In the genomic region with DNA sequence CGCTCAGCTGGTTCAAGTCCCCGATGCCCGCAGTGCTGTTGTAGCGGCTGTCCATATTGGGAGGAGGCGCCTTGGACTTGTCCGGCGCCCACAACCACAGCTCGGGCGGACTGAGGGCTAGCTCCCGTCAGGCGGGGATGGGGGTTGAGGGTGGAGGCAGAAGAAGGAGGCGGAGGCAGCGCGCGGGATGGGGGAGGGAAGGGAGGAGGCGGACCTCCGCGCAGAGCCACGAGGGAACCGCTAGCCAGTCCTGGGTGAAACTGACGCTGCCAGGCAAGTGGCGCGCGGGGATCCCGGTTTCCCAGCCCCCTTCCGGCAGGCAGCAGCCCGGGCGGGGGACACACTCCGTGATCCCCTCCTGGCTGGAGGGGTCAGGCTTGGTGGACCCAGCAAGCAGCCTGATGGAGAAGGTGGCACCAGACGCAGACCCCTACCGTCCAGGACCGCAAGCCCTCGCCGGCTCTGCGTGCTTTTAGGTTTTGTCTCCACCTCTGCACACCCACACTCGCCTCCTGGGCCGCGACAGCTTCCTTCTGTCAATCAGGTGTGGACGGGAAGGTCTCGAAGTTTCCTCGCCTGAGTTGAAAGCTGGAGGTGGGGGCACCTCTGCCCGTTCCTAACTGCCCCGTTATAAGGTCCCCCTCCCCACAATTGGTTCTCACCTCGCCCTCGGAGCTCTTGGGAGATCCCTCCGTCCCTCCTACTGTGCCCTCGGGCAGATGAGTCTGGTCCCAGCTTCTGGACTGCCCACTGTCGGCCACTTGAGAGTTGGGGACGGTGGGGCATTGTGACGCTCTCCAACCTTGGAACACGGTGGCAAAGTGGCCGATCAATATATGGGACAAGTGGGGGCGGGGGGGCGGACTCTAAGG, we compare ENCODE assay signal across 8 cellular contexts. TPM values are rescaled to one million over a fixed set of nuclear protein-coding genes. Genes with fewer than 3 reads are reported as not detected.
DNase-seq lines count a peak whose midpoint lies in the region; ATAC-seq lines count a peak whose summit lies in the region.

A gene (minus strand): TSS at position 112 of the 872 bp plus-strand sequence. CDS start 57 bp downstream, at position 55.

- H3K9me3 Mint-ChIP-seq in activated naive CD4-positive, alpha-beta T cell treated with anti-CD3 and anti-CD28 coated beads, Interleukin-2, amount 50 U/mL, for 72 hours: peaks cover 0 to 5% of the 10 kb centered on the region in 2 donors

- DNase-seq in NCI-H2081 (lab: John Stamatoyannopoulos, UW) (peak; percentile 3 to 12), NCI-H2081 treated with DMSO at 0.1 percent for 48 hours (lab: John Stamatoyannopoulos, UW) (no peak), SHP77 (lab: John Stamatoyannopoulos, UW) (peak; percentile 56 to 61), glomerular endothelial cell (ENCODE audit: extremely low read depth, low read depth, low spot score) (no peak), nucleus accumbens (lab: John Stamatoyannopoulos, UW) (peak in 52 of 56 donors; percentile 16 to 79 (median 50)), ureter (ENCODE audit: low spot score) (peak; percentile 87)
- DNase-seq in activated naive CD4-positive, alpha-beta T cell treated with anti-CD3 and anti-CD28 coated beads, Interleukin-2, amount 50 U/mL, for 72 hours (ENCODE audit: low spot score in 2 of 2): peak; percentile 54 to 62

- peaks cover 5 to 9% of the 10 kb centered on the region in 2 donors for H3K36me3 Mint-ChIP-seq in activated naive CD4-positive, alpha-beta T cell treated with anti-CD3 and anti-CD28 coated beads, Interleukin-2, amount 50 U/mL, for 72 hours

- ATAC-seq in HG03064 (IDR thresholded peaks at IDR 0.05; ENCODE audit: low read depth, unreplicated experiment): peak; percentile 45
- peak; percentile 53 to 59 for ATAC-seq in activated naive CD4-positive, alpha-beta T cell treated with anti-CD3 and anti-CD28 coated beads, Interleukin-2, amount 50 U/mL, for 72 hours

- peak within 1 kb of the TSS; percentile 89 for H3K27ac Mint-ChIP-seq in activated naive CD4-positive, alpha-beta T cell treated with anti-CD3 and anti-CD28 coated beads, Interleukin-2, amount 50 U/mL, for 72 hours

RNA-seq across cellular contexts. Expression of the gene that starts here (rescaled TPM):
- total RNA-seq in activated naive CD4-positive, alpha-beta T cell treated with anti-CD3 and anti-CD28 coated beads, Interleukin-2, amount 50 U/mL, for 72 hours: 1 to 10 TPM; 6.1 to 7.2 TPM
- total RNA-seq in glomerular endothelial cell: 21.2 and 24.9 TPM in 2 replicates
- total RNA-seq in ureter: 20.4 TPM

Comparison
In these comparisons a context has a peak if more than half of its experiments do, and no peak if none do; other contexts are left out.
1. DNase-seq: peak in NCI-H2081 (2 of 2), SHP77 (2 of 2), activated naive CD4-positive, alpha-beta T cell treated with anti-CD3 and anti-CD28 coated beads, Interleukin-2, amount 50 U/mL, for 72 hours (2 of 2), nucleus accumbens (52 of 56) and ureter (single experiment); none in NCI-H2081 treated with DMSO at 0.1 percent for 48 hours (single experiment) and glomerular endothelial cell (single experiment).